1 cellular context compared by ENCODE assay signal in the genomic region with DNA sequence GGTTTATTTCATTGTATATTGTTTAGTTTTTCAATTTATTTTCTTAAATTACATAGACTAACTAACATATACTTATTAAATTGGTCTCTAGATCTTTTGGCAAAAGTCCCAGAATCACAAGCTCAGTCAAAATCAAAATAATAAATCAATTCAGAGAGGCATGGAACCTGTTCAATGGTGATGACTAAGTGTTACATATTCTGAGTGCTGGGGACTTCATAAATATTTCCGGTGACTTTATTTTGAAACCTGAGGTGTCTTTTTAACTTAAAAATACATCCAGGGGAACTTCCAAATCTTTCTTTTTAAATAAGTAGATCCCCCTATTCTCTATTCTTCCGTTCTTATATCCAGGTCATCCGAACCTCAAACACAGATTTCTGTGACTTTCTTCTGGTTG.
TF ChIP-seq lines count a peak whose summit lies in the region.

No MANE protein-coding gene starts in this region.

TF ChIP-seq in H1, 55 proteins besides CTCF, POLR2A, EP300 and RAD21:
- no peak for TF ChIP-seq POLR2AphosphoS5 (IDR thresholded peaks at IDR 0.05; ENCODE audit: low read depth, low read length)
- TF ChIP-seq SIN3A (conservative IDR thresholded peaks at IDR 0.05 in 1 of 2, IDR thresholded peaks at IDR 0.05 in 1 of 2; ENCODE audit: low read depth in 1 of 2, low read length in 2 of 2): no peak
- no peak for TF ChIP-seq TAF7 (optimal IDR thresholded peaks at IDR 0.05; ENCODE audit: borderline replicate concordance, low read depth, low read length)
- TF ChIP-seq, protein P1, sequence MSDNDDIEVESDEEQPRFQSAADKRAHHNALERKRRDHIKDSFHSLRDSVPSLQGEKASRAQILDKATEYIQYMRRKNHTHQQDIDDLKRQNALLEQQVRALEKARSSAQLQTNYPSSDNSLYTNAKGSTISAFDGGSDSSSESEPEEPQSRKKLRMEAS (IDR thresholded peaks at IDR 0.05): no peak
- TF ChIP-seq KDM5A (IDR thresholded peaks at IDR 0.05; ENCODE audit: low read length): no peak
